In the genomic region with DNA sequence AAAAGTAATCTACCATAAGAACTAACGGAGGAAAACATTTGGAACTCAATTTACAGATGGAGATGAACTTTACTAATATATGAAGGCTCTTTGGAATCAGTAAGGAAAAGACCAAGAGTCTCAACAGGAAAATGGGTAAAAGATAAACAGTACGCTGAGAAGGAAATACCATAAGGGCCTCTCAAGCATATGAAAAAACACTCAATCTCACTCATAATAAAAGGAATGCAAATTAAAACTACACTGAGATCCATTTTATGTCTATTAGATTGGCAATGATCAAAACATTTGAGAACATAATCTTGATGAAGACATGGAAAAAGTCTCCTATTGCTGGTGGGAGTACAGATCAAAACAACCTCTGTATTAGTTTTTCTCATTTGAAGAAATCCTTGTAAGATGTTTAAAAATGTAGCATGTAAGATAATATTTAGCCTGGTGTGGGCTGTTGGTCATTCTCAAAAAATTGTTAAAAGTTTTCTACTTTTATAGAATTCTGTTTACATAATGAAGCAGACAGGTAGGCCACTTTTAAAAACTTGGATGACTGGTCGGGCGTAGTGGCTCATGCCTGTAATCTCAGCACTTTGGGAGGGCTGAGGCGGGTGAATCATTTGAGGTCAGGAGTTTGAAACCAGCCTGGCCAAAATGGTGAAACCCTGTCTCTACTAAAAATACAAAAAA, we compare ENCODE assay signal across 2 cellular contexts.
TF ChIP-seq lines count a peak whose summit lies in the region.

No MANE protein-coding gene starts in this region.

TF ChIP-seq in endothelial cell of umbilical vein, 7 proteins besides CTCF, POLR2A, EP300 and RAD21 (continued from another document):
- no peak for TF ChIP-seq EZH2 (IDR thresholded peaks at IDR 0.05; ENCODE audit: borderline replicate concordance, low read depth, low read length, severe bottlenecking)
- no peak for TF ChIP-seq MYC (IDR thresholded peaks at IDR 0.05; ENCODE audit: low read depth, low read length)
- no peak for TF ChIP-seq FOS (IDR thresholded peaks at IDR 0.05; ENCODE audit: borderline replicate concordance, insufficient read depth, low read length)
- TF ChIP-seq JUN (IDR thresholded peaks at IDR 0.05; ENCODE audit: borderline replicate concordance, insufficient read depth, insufficient read length, low read depth) = no peak
- TF ChIP-seq, protein P1, sequence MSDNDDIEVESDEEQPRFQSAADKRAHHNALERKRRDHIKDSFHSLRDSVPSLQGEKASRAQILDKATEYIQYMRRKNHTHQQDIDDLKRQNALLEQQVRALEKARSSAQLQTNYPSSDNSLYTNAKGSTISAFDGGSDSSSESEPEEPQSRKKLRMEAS (IDR thresholded peaks at IDR 0.05; ENCODE audit: insufficient read depth, insufficient read length) = no peak
TF ChIP-seq in endothelial cell of umbilical vein: peak in this region for 0.

TF ChIP-seq in GM23338, 12 proteins besides CTCF, POLR2A, EP300 and RAD21:
- TF ChIP-seq, protein P2, sequence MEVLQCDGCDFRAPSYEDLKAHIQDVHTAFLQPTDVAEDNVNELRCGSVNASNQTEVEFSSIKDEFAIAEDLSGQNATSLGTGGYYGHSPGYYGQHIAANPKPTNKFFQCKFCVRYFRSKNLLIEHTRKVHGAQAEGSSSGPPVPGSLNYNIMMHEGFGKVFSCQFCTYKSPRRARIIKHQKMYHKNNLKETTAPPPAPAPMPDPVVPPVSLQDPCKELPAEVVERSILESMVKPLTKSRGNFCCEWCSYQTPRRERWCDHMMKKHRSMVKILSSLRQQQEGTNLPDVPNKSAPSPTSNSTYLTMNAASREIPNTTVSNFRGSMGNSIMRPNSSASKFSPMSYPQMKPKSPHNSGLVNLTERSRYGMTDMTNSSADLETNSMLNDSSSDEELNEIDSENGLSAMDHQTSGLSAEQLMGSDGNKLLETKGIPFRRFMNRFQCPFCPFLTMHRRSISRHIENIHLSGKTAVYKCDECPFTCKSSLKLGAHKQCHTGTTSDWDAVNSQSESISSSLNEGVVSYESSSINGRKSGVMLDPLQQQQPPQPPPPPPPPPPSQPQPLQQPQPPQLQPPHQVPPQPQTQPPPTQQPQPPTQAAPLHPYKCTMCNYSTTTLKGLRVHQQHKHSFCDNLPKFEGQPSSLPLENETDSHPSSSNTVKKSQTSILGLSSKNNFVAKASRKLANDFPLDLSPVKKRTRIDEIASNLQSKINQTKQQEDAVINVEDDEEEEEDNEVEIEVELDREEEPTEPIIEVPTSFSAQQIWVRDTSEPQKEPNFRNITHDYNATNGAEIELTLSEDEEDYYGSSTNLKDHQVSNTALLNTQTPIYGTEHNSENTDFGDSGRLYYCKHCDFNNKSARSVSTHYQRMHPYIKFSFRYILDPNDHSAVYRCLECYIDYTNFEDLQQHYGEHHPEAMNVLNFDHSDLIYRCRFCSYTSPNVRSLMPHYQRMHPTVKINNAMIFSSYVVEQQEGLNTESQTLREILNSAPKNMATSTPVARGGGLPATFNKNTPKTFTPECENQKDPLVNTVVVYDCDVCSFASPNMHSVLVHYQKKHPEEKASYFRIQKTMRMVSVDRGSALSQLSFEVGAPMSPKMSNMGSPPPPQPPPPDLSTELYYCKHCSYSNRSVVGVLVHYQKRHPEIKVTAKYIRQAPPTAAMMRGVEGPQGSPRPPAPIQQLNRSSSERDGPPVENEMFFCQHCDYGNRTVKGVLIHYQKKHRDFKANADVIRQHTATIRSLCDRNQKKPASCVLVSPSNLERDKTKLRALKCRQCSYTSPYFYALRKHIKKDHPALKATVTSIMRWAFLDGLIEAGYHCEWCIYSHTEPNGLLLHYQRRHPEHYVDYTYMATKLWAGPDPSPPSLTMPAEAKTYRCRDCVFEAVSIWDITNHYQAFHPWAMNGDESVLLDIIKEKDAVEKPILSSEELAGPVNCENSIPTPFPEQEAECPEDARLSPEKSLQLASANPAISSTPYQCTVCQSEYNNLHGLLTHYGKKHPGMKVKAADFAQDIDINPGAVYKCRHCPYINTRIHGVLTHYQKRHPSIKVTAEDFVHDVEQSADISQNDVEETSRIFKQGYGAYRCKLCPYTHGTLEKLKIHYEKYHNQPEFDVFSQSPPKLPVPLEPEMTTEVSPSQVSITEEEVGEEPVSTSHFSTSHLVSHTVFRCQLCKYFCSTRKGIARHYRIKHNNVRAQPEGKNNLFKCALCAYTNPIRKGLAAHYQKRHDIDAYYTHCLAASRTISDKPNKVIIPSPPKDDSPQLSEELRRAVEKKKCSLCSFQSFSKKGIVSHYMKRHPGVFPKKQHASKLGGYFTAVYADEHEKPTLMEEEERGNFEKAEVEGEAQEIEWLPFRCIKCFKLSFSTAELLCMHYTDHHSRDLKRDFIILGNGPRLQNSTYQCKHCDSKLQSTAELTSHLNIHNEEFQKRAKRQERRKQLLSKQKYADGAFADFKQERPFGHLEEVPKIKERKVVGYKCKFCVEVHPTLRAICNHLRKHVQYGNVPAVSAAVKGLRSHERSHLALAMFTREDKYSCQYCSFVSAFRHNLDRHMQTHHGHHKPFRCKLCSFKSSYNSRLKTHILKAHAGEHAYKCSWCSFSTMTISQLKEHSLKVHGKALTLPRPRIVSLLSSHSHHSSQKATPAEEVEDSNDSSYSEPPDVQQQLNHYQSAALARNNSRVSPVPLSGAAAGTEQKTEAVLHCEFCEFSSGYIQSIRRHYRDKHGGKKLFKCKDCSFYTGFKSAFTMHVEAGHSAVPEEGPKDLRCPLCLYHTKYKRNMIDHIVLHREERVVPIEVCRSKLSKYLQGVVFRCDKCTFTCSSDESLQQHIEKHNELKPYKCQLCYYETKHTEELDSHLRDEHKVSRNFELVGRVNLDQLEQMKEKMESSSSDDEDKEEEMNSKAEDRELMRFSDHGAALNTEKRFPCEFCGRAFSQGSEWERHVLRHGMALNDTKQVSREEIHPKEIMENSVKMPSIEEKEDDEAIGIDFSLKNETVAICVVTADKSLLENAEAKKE (CRISPR knock-in tag; IDR thresholded peaks at IDR 0.05) = no peak
- TF ChIP-seq EZH2 (IDR thresholded peaks at IDR 0.05; ENCODE audit: low read depth, unreplicated experiment) (no peak), JUNB (IDR thresholded peaks at IDR 0.05; ENCODE audit: unreplicated experiment) (no peak), ZNF114 (CRISPR knock-in tag; IDR thresholded peaks at IDR 0.05) (no peak), REST (IDR thresholded peaks at IDR 0.05; ENCODE audit: unreplicated experiment) (no peak), STAT1 (IDR thresholded peaks at IDR 0.05; ENCODE audit: unreplicated experiment) (no peak), POLR2AphosphoS5 (IDR thresholded peaks at IDR 0.05; ENCODE audit: low read depth) (no peak), EZH2phosphoT487 (IDR thresholded peaks at IDR 0.05; ENCODE audit: unreplicated experiment) (no peak), ZNF331 (CRISPR knock-in tag; IDR thresholded peaks at IDR 0.05; ENCODE audit: low read depth) (no peak), NANOG (IDR thresholded peaks at IDR 0.05; ENCODE audit: borderline replicate concordance) (no peak), CREB1 (CRISPR knock-in tag; IDR thresholded peaks at IDR 0.05; ENCODE audit: low read depth) (no peak), ETS1 (IDR thresholded peaks at IDR 0.05) (no peak)
TF ChIP-seq in GM23338: peak in this region for 0.
